ENCODE assay signal across 12 cellular contexts in genomic region chr2:10814571-10815331, GRCh38. TPM values are rescaled to one million over a fixed set of nuclear protein-coding genes. Genes with fewer than 3 reads are reported as not detected.
DNase-seq lines count a peak whose midpoint lies in the region; ATAC-seq and TF ChIP-seq lines count a peak whose summit lies in the region.
"Had no signal": no experiment of that assay in that cellular context is flagged by ENCODE, and none has a peak within 500 bp of the region (broad histone marks: within the 10 kb centered on the region; RNA-seq: fewer than 3 reads in every experiment).

No MANE protein-coding gene starts in this region.

- H3K4me1 ChIP-seq in CD8-positive, alpha-beta memory T cell (ENCODE audit: insufficient read depth, low read length): peaks cover 18% of the 10 kb centered on the region
- H3K4me1 ChIP-seq in HUES64 (ENCODE audit: insufficient read depth, low read length): peaks cover 23% of the 10 kb centered on the region

- peaks cover 3 to 4% of the 10 kb centered on the region in 2 donors for H3K27me3 Mint-ChIP-seq in CD8-positive, alpha-beta memory T cell
- H3K27me3 Mint-ChIP-seq in brain (peaks cover under 1% of the 10 kb centered on the region), nephron progenitor cell (ENCODE audit: low read depth, poor library complexity) (peaks cover 8% of the 10 kb centered on the region)
- H3K27me3 Mint-ChIP-seq in stimulated activated memory B cell treated with anti-CD40 and anti-IgM and Interleukin-4, amounts not matched to agents 10 μg/mL and 1 μg/mL and 100 μg/mL, for 72 hours: peaks cover 8% of the 10 kb centered on the region
- H3K27me3 Mint-ChIP-seq: IgD-negative memory B cell had no signal

- no peak for DNase-seq in CD8-positive, alpha-beta memory T cell
- DNase-seq in nephron progenitor cell: no peak
- DNase-seq: activated naive CD8-positive, alpha-beta T cell treated with anti-CD3 and anti-CD28 coated beads, Interleukin-2, amount 50 U/mL, for 24 hours; NCI-H2107; stimulated activated CD4-positive, alpha-beta T cell treated with anti-CD3 and anti-CD28 coated beads, Interleukin-2, amount 100 ng/mL, for 48 hours; substantia nigra had no signal

- H3K27ac Mint-ChIP-seq in CD8-positive, alpha-beta memory T cell: peak overlapping the region in 1 of 8 donors; percentile 63
- H3K27ac Mint-ChIP-seq in brain (peak overlapping the region; percentile 16 to 83 (median 73)), nephron progenitor cell (peak overlapping the region; percentile 42)
- no peak overlapping the region for H3K27ac Mint-ChIP-seq in stimulated activated memory B cell treated with anti-CD40 and anti-IgM and Interleukin-4, amounts not matched to agents 10 μg/mL and 1 μg/mL and 100 μg/mL, for 72 hours

- ATAC-seq in stimulated activated memory B cell treated with anti-CD40 and anti-IgM and Interleukin-4, amounts not matched to agents 10 μg/mL and 1 μg/mL and 100 μg/mL, for 72 hours: no peak
- ATAC-seq in GM21619 (IDR thresholded peaks at IDR 0.05; ENCODE audit: unreplicated experiment): no peak
- no peak for ATAC-seq in HG02981 (IDR thresholded peaks at IDR 0.05; ENCODE audit: unreplicated experiment)
- ATAC-seq: activated naive CD8-positive, alpha-beta T cell treated with anti-CD3 and anti-CD28 coated beads, Interleukin-2, amount 50 U/mL, for 24 hours had no signal

- CTCF ChIA-PET in CD8-positive, alpha-beta memory T cell (lab: Charles Lee): interaction anchor here (2.8 kb wide), 1 partner anchor 18 kb away, joined by 11 read pairs; no protein-coding TSS in a partner anchor

- WGBS in HUES64: 78% methylated on average over 16 of the region's 16 CpGs

- POLR2A ChIA-PET in CD8-positive, alpha-beta memory T cell (lab: Charles Lee): no interaction called here

- peaks cover 0 to 5% (median 0%) of the 10 kb centered on the region in 3 donors for H3K36me3 Mint-ChIP-seq in CD8-positive, alpha-beta memory T cell
- peaks cover 3% of the 10 kb centered on the region for H3K36me3 Mint-ChIP-seq in brain
- H3K36me3 Mint-ChIP-seq in nephron progenitor cell (ENCODE audit: low read depth): no peaks in the 10 kb centered on the region
- H3K36me3 Mint-ChIP-seq in stimulated activated memory B cell treated with anti-CD40 and anti-IgM and Interleukin-4, amounts not matched to agents 10 μg/mL and 1 μg/mL and 100 μg/mL, for 72 hours: no peaks in the 10 kb centered on the region
- H3K36me3 Mint-ChIP-seq: IgD-negative memory B cell had no signal

- peak overlapping the region in 6 of 7 donors; percentile 4 to 72 (median 54) for H3K4me3 Mint-ChIP-seq in CD8-positive, alpha-beta memory T cell
- H3K4me3 Mint-ChIP-seq in brain (peak overlapping the region; percentile 71 to 93 (median 73)), nephron progenitor cell (peak overlapping the region; percentile 66)
- H3K4me3 Mint-ChIP-seq in stimulated activated memory B cell treated with anti-CD40 and anti-IgM and Interleukin-4, amounts not matched to agents 10 μg/mL and 1 μg/mL and 100 μg/mL, for 72 hours: no peak overlapping the region

- H3K27me3 ChIP-seq in CD8-positive, alpha-beta memory T cell (ENCODE audit: insufficient read depth, low read length, poor library complexity, severe bottlenecking): peaks cover 6% of the 10 kb centered on the region
- no peaks in the 10 kb centered on the region for H3K27me3 ChIP-seq in HUES64 (ENCODE audit: insufficient read depth, low read length)

- no peak overlapping the region for H3K4me3 ChIP-seq in CD8-positive, alpha-beta memory T cell (ENCODE audit: low read length)
- H3K4me3 ChIP-seq in HUES64 (ENCODE audit: low read length): no peak overlapping the region

- peaks cover 20 to 23% (median 23%) of the 10 kb centered on the region in 3 donors for H3K4me1 Mint-ChIP-seq in CD8-positive, alpha-beta memory T cell
- peaks cover 36% of the 10 kb centered on the region for H3K4me1 Mint-ChIP-seq in brain
- H3K4me1 Mint-ChIP-seq in nephron progenitor cell: peaks cover 41% of the 10 kb centered on the region
- H3K4me1 Mint-ChIP-seq in stimulated activated memory B cell treated with anti-CD40 and anti-IgM and Interleukin-4, amounts not matched to agents 10 μg/mL and 1 μg/mL and 100 μg/mL, for 72 hours: peaks cover 22% of the 10 kb centered on the region

- 0 out of 2 replicates have a peak overlapping the region, but pooled peaks have one; percentile 19 for H3K9ac ChIP-seq in HUES64 (ENCODE audit: low read depth, low read length)

- H3K36me3 ChIP-seq in CD8-positive, alpha-beta memory T cell (ENCODE audit: insufficient read depth, low read length): no peaks in the 10 kb centered on the region
- peaks cover 7% of the 10 kb centered on the region; the same call in 1 of the 2 replicates for H3K36me3 ChIP-seq in HUES64 (ENCODE audit: insufficient read depth, low read length)

- H3K9me3 Mint-ChIP-seq in CD8-positive, alpha-beta memory T cell: no peaks in the 10 kb centered on the region
- H3K9me3 Mint-ChIP-seq in brain (no peaks in the 10 kb centered on the region), nephron progenitor cell (no peaks in the 10 kb centered on the region)
- no peaks in the 10 kb centered on the region for H3K9me3 Mint-ChIP-seq in stimulated activated memory B cell treated with anti-CD40 and anti-IgM and Interleukin-4, amounts not matched to agents 10 μg/mL and 1 μg/mL and 100 μg/mL, for 72 hours
- H3K9me3 Mint-ChIP-seq: activated naive CD8-positive, alpha-beta T cell treated with anti-CD3 and anti-CD28 coated beads, Interleukin-2, amount 50 U/mL, for 24 hours; IgD-negative memory B cell had no signal

- no peaks in the 10 kb centered on the region for H3K9me3 ChIP-seq in CD8-positive, alpha-beta memory T cell (ENCODE audit: low read length)
- H3K9me3 ChIP-seq in HUES64 (ENCODE audit: insufficient read depth, low read depth, low read length): no peaks in the 10 kb centered on the region

- no peak for TF ChIP-seq CTCF in brain (conservative IDR thresholded peaks at IDR 0.05)
- TF ChIP-seq CTCF in nephron progenitor cell (IDR thresholded peaks at IDR 0.05): no peak

- H3K27ac ChIP-seq in CD8-positive, alpha-beta memory T cell (ENCODE audit: low read depth, low read length): no peak overlapping the region
- H3K27ac ChIP-seq in HUES64 (ENCODE audit: low read depth, low read length): peak overlapping the region; percentile 9; the same call in 1 of the 2 replicates

RNA-seq across cellular contexts. Expression of gene PDIA6, which starts 2.2 kb away (rescaled TPM):
- 100 to 1,000 TPM; 178 to 181 TPM for total RNA-seq in CD8-positive, alpha-beta memory T cell
- polyA plus RNA-seq in CD8-positive, alpha-beta memory T cell: 158 TPM
- 297 TPM for polyA plus RNA-seq in HUES64 (2013, experiment 1 of 2)
- 313 TPM for polyA plus RNA-seq in HUES64 (2013, experiment 2 of 2)
- polyA plus RNA-seq in brain (ENCODE audit: insufficient read depth, low read depth, low replicate concordance): 113 TPM
